Comparison of ENCODE assay signal across 15 cellular contexts in the genomic region with DNA sequence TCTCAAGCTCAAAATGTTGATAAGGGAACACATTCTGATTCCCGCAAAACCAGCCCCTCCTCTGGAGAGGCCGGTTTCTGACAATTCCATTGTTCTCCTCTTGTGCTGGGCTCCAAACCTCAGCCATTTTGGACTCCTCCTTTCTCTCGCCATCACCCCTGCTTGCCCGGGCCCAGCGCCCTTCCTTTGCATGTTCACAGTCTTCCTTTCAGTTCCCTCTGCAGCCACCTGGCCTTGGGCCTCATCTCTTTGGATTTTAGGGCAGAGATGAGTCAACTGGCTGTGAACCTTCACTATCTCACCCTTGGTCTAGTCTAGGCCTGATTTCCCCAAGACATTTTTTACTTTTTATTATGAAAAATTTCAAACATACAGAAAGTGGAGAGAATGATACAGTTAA.
DNase-seq lines count a peak whose midpoint lies in the region; ATAC-seq and TF ChIP-seq lines count a peak whose summit lies in the region.
"Had no signal": no experiment of that assay in that cellular context is flagged by ENCODE, and none has a peak within 500 bp of the region (broad histone marks: within the 10 kb centered on the region; RNA-seq: fewer than 3 reads in every experiment).

No MANE protein-coding gene starts in this region.

- ATAC-seq in GM18499 (IDR thresholded peaks at IDR 0.05; ENCODE audit: insufficient read depth, unreplicated experiment), result peak; percentile 59
- ATAC-seq in GM19452 (IDR thresholded peaks at IDR 0.05; ENCODE audit: unreplicated experiment), result peak; percentile 84
- peak; percentile 92 for ATAC-seq in HG02798 (IDR thresholded peaks at IDR 0.05; ENCODE audit: poor library complexity, unreplicated experiment)
- peak; percentile 86 for ATAC-seq in HG03520 (IDR thresholded peaks at IDR 0.05; ENCODE audit: unreplicated experiment)
- ATAC-seq: HCT116 had no signal

- TF ChIP-seq CTCF in transverse colon (IDR thresholded peaks at IDR 0.05) (no peak), tibial nerve (IDR thresholded peaks at IDR 0.05) (no peak)

- no peak overlapping the region for H3K4me3 ChIP-seq in transverse colon
- no peak overlapping the region for H3K4me3 ChIP-seq in tibial nerve
- H3K4me3 ChIP-seq: cardiac muscle cell, SJSA1 had no signal

- intact Hi-C loops in transverse colon (cut with DNase I; ENCODE audit: low total_unique reads), result no loop called here

- H3K4me1 ChIP-seq in transverse colon (no peaks in the 10 kb centered on the region), tibial nerve (no peaks in the 10 kb centered on the region)

- DNase-seq in NCI-H1105 treated with DMSO at 0.1 percent for 48 hours (lab: John Stamatoyannopoulos, UW) (no peak), transverse colon (no peak), dermis blood vessel endothelial cell (no peak), tibial nerve (ENCODE audit: low spot score in 2 of 2) (no peak)
- DNase-seq: ACHN; activated naive CD4-positive, alpha-beta T cell treated with anti-CD3 and anti-CD28 coated beads, Interleukin-2, amount 10 ng/mL, durations not matched to agents 7 days and 5 days; NCI-H1694 treated with DMSO at 0.1 percent for 48 hours; NCI-H774 had no signal

- in situ Hi-C loops in transverse colon (cut with MboI; ENCODE audit: low pct_ligation_motif_present in 1 of 4, low pct_unique_long_range_greater_than_20kb in 1 of 4, low sequenced_read_pairs in 3 of 4), result no loop called here

- H3K9me3 ChIP-seq in transverse colon (no peaks in the 10 kb centered on the region), tibial nerve (no peaks in the 10 kb centered on the region)
- H3K9me3 ChIP-seq: SJSA1 had no signal

- no peak overlapping the region for H3K27ac ChIP-seq in transverse colon
- H3K27ac ChIP-seq in tibial nerve, result no peak overlapping the region
- H3K27ac ChIP-seq: cardiac muscle cell, SJSA1 had no signal

- H3K36me3 ChIP-seq in transverse colon (no peaks in the 10 kb centered on the region), tibial nerve (no peaks in the 10 kb centered on the region)
- H3K36me3 ChIP-seq: cardiac muscle cell, SJSA1 had no signal

- TF ChIP-seq POLR2A in transverse colon (IDR thresholded peaks at IDR 0.05) (no peak), tibial nerve (IDR thresholded peaks at IDR 0.05) (no peak)

- WGBS in transverse colon (ENCODE audit: low coverage in 1 of 2), 2 donors, result 79 to 94% methylated on average over 5 of the region's 5 CpGs
- WGBS in tibial nerve, 2 donors, result 87 to 95% methylated on average over 5 of the region's 5 CpGs

- TF ChIP-seq EP300 in transverse colon (IDR thresholded peaks at IDR 0.05; ENCODE audit: low read depth), result no peak
- TF ChIP-seq EP300 in tibial nerve (IDR thresholded peaks at IDR 0.05), result no peak

- peaks cover 10% of the 10 kb centered on the region for H3K27me3 ChIP-seq in transverse colon
- no peaks in the 10 kb centered on the region for H3K27me3 ChIP-seq in tibial nerve
- H3K27me3 ChIP-seq: cardiac muscle cell, SJSA1 had no signal
